ENCODE assay signal across 8 cellular contexts in genomic region chr1:183039985-183040447, GRCh38. TPM values are rescaled to one million over a fixed set of nuclear protein-coding genes. Genes with fewer than 3 reads are reported as not detected.
DNase-seq lines count a peak whose midpoint lies in the region; ATAC-seq and TF ChIP-seq lines count a peak whose summit lies in the region.

No MANE protein-coding gene starts in this region.

- peaks cover 5% of the 10 kb centered on the region for H3K36me3 Mint-ChIP-seq in T-helper 17 cell (ENCODE audit: low read depth)
- H3K36me3 Mint-ChIP-seq in activated CD4-positive, alpha-beta memory T cell treated with anti-CD3 and anti-CD28 coated beads, Interleukin-2, amount 10 ng/mL, durations not matched to agents 7 days and 5 days (ENCODE audit: low read depth): no peaks in the 10 kb centered on the region

- no peak for TF ChIP-seq CTCF in spleen (IDR thresholded peaks at IDR 0.05 in 8 of 11, conservative IDR thresholded peaks at IDR 0.05 in 3 of 11)

- no peaks in the 10 kb centered on the region for H3K9me3 Mint-ChIP-seq in activated CD4-positive, alpha-beta memory T cell treated with anti-CD3 and anti-CD28 coated beads, Interleukin-2, amount 10 ng/mL, durations not matched to agents 7 days and 5 days

- no peaks in the 10 kb centered on the region for H3K4me1 Mint-ChIP-seq in T-helper 17 cell
- no peaks in the 10 kb centered on the region for H3K4me1 Mint-ChIP-seq in activated CD4-positive, alpha-beta memory T cell treated with anti-CD3 and anti-CD28 coated beads, Interleukin-2, amount 10 ng/mL, durations not matched to agents 7 days and 5 days

- 12 to 23% (median 18%) methylated on average over 3 of the region's 3 CpGs for WGBS in spleen, 5 donors

- H3K27ac Mint-ChIP-seq in T-helper 17 cell: no peak overlapping the region
- no peak overlapping the region for H3K27ac Mint-ChIP-seq in activated CD4-positive, alpha-beta memory T cell treated with anti-CD3 and anti-CD28 coated beads, Interleukin-2, amount 10 ng/mL, durations not matched to agents 7 days and 5 days

- H3K4me1 ChIP-seq in spleen: peaks cover 4 to 31% (median 11%) of the 10 kb centered on the region in 6 donors

- no peaks in the 10 kb centered on the region for H3K36me3 ChIP-seq in spleen

- H3K4me3 ChIP-seq in spleen: no peak overlapping the region

- ATAC-seq in HG03066 (IDR thresholded peaks at IDR 0.05; ENCODE audit: low read depth, unreplicated experiment) (peak; percentile 52), T-helper 17 cell (no peak)

- H3K9me3 ChIP-seq in spleen: no peaks in the 10 kb centered on the region
- no peaks in the 10 kb centered on the region for H3K9me3 ChIP-seq in T-helper 17 cell (ENCODE audit: control insufficient read depth, low read length, poor library complexity, severe bottlenecking)

- in situ Hi-C loops in ACHN (cut with HindIII; ENCODE audit: low pct_ligation_motif_present, low pct_unique_long_range_greater_than_20kb, low sequenced_read_pairs): no loop called here

- peak; percentile 73 for DNase-seq in ACHN
- DNase-seq in SKM-1 (lab: John Stamatoyannopoulos, UW; ENCODE audit: unreplicated experiment): peak; percentile 90
- DNase-seq in iris pigment epithelial cell (ENCODE audit: low read depth): peak; percentile 92
- DNase-seq in spleen: no peak
- no peak for DNase-seq in T-helper 17 cell
- DNase-seq in NCI-H82 treated with DMSO at 0.1 percent for 48 hours (lab: John Stamatoyannopoulos, UW; ENCODE audit: unreplicated experiment): no peak
- DNase-seq in activated CD4-positive, alpha-beta memory T cell treated with anti-CD3 and anti-CD28 coated beads, Interleukin-2, amount 10 ng/mL, durations not matched to agents 7 days and 5 days: no peak

- no peak overlapping the region for H3K4me3 Mint-ChIP-seq in T-helper 17 cell
- no peak overlapping the region for H3K4me3 Mint-ChIP-seq in activated CD4-positive, alpha-beta memory T cell treated with anti-CD3 and anti-CD28 coated beads, Interleukin-2, amount 10 ng/mL, durations not matched to agents 7 days and 5 days

- intact Hi-C loops in spleen (cut with DNase I; ENCODE audit: low total_unique reads): no loop called here

- H3K27me3 ChIP-seq in spleen (replicated peaks in 1 of 7): peaks cover 0 to 19% (median 0%) of the 10 kb centered on the region in 7 donors

- POLR2A ChIA-PET in activated CD4-positive, alpha-beta memory T cell treated with anti-CD3 and anti-CD28 coated beads, Interleukin-2, amount 10 ng/mL, durations not matched to agents 7 days and 5 days (lab: Charles Lee): no interaction called here

- peaks cover 64% of the 10 kb centered on the region for H3K27me3 Mint-ChIP-seq in T-helper 17 cell
- peaks cover 69% of the 10 kb centered on the region for H3K27me3 Mint-ChIP-seq in activated CD4-positive, alpha-beta memory T cell treated with anti-CD3 and anti-CD28 coated beads, Interleukin-2, amount 10 ng/mL, durations not matched to agents 7 days and 5 days

- CTCF ChIA-PET in activated CD4-positive, alpha-beta memory T cell treated with anti-CD3 and anti-CD28 coated beads, Interleukin-2, amount 10 ng/mL, durations not matched to agents 7 days and 5 days (lab: Charles Lee): no interaction called here

- no peak overlapping the region for H3K27ac ChIP-seq in spleen

- no peak for TF ChIP-seq POLR2A in spleen (IDR thresholded peaks at IDR 0.05)

RNA-seq across cellular contexts. Expression of gene LAMC1, which starts 16.8 kb away (rescaled TPM):
- total RNA-seq in spleen (10 to 100 TPM; 21.8 to 38.5 (median 35.1) TPM), T-helper 17 cell (under 1 TPM; 0.70 to 0.83 TPM)
- polyA plus RNA-seq in spleen: 1 to 10 TPM; 2.7 to 4.9 (median 4.5) TPM
- under 1 TPM in 1 of 2 experiments, not detected in 1; 0.53 TPM for total RNA-seq in activated CD4-positive, alpha-beta memory T cell treated with anti-CD3 and anti-CD28 coated beads, Interleukin-2, amount 10 ng/mL, durations not matched to agents 7 days and 5 days

Comparison
In these comparisons a context has a peak if more than half of its experiments do, and no peak if none do; other contexts are left out.
1. DNase-seq: peak in ACHN (single experiment), SKM-1 (single experiment) and iris pigment epithelial cell (single experiment); none in spleen (single experiment), T-helper 17 cell (0 of 3), NCI-H82 treated with DMSO at 0.1 percent for 48 hours (single experiment) and activated CD4-positive, alpha-beta memory T cell treated with anti-CD3 and anti-CD28 coated beads, Interleukin-2, amount 10 ng/mL, durations not matched to agents 7 days and 5 days (single experiment).
2. RNA of gene LAMC1, which starts 16.8 kb away (total RNA-seq): 21.8 to 38.5 TPM in spleen; 0.70 to 0.83 TPM in T-helper 17 cell and 0.53 TPM in activated CD4-positive, alpha-beta memory T cell treated with anti-CD3 and anti-CD28 coated beads, Interleukin-2, amount 10 ng/mL, durations not matched to agents 7 days and 5 days; every median in the first group is over 10 times any median in the second.